Comparison of ENCODE assay signal across 11 cellular contexts in genomic region chr11:8707541-8708270, GRCh38. TPM values are rescaled to one million over a fixed set of nuclear protein-coding genes. Genes with fewer than 3 reads are reported as not detected.
DNase-seq lines count a peak whose midpoint lies in the region; ATAC-seq, FAIRE-seq and TF ChIP-seq lines count a peak whose summit lies in the region.
"Had no signal": no experiment of that assay in that cellular context is flagged by ENCODE, and none has a peak within 500 bp of the region (broad histone marks: within the 10 kb centered on the region; RNA-seq: fewer than 3 reads in every experiment).

No MANE protein-coding gene starts in this region.

- H3K4me3 ChIP-seq in esophagus muscularis mucosa (peak overlapping the region; percentile 17 to 35 (median 25)), aorta (ENCODE audit: low read length in 2 of 2) (no peak overlapping the region)

- peaks cover 11 to 66% (median 56%) of the 10 kb centered on the region in 4 donors for H3K36me3 ChIP-seq in esophagus muscularis mucosa
- H3K36me3 ChIP-seq in aorta (ENCODE audit: control insufficient read depth in 1 of 2, insufficient read depth in 2 of 2, low read length in 1 of 2) = no peaks in the 10 kb centered on the region

- ATAC-seq in aorta (ENCODE audit: low FRiP score) (peak; percentile 11), HG03565 (IDR thresholded peaks at IDR 0.05; ENCODE audit: unreplicated experiment) (no peak)
- ATAC-seq: left colon had no signal

- H3K4me1 ChIP-seq in esophagus muscularis mucosa (peaks cover 42 to 96% (median 84%) of the 10 kb centered on the region in 4 donors), aorta (ENCODE audit: control insufficient read depth in 1 of 2, insufficient read depth in 2 of 2, low read length in 2 of 2) (no peaks in the 10 kb centered on the region)

- no peaks in the 10 kb centered on the region for H3K9me3 ChIP-seq in esophagus muscularis mucosa
- H3K9me3 ChIP-seq in aorta (ENCODE audit: control insufficient read depth, low read length) = no peaks in the 10 kb centered on the region

- TF ChIP-seq POLR2A in esophagus muscularis mucosa (IDR thresholded peaks at IDR 0.05; ENCODE audit: low read depth) = no peak
- no peak for TF ChIP-seq POLR2A in H54 (IDR thresholded peaks at IDR 0.05; ENCODE audit: low read depth, low read length)

- no peak for FAIRE-seq in H54 (lab: Jason Lieb, UNC)

- no peaks in the 10 kb centered on the region for H3K9me3 Mint-ChIP-seq in osteocyte (ENCODE audit: unreplicated experiment)

- H3K27ac ChIP-seq in esophagus muscularis mucosa (replicated peaks in 1 of 4) (peak overlapping the region; percentile 90 to 97 (median 93)), aorta (ENCODE audit: low read depth in 1 of 2, low read length in 2 of 2) (peak overlapping the region; percentile 76 to 95)
- H3K27ac ChIP-seq: 22Rv1 had no signal

- peaks cover 22% of the 10 kb centered on the region for H3K4me1 Mint-ChIP-seq in osteocyte (ENCODE audit: unreplicated experiment)

- no peak for TF ChIP-seq EP300 in esophagus muscularis mucosa (IDR thresholded peaks at IDR 0.05)

- WGBS in esophagus muscularis mucosa = 41% methylated on average over 6 of the region's 10 CpGs
- 7 to 12% methylated on average over 10 of the region's 10 CpGs for WGBS in aorta, 2 donors

- no peaks in the 10 kb centered on the region for H3K27me3 Mint-ChIP-seq in osteocyte (ENCODE audit: unreplicated experiment)

- peak overlapping the region; percentile 84 for H3K27ac Mint-ChIP-seq in osteocyte (ENCODE audit: unreplicated experiment)

- DNase-seq in DMS 273 (lab: John Stamatoyannopoulos, UW; ENCODE audit: unreplicated experiment) = peak; percentile 40
- no peak for DNase-seq in DMS 273 treated with DMSO at 0.1 percent for 48 hours (lab: John Stamatoyannopoulos, UW)
- peak; percentile 96 for DNase-seq in esophagus muscularis mucosa (ENCODE audit: extremely low spot score)
- no peak for DNase-seq in osteocyte (ENCODE audit: extremely low spot score, unreplicated experiment)
- peak in 1 of 2 donors; percentile 73 for DNase-seq in aorta
- no peak for DNase-seq in NCI-H1048 (lab: John Stamatoyannopoulos, UW)
- DNase-seq in H54 (ENCODE audit: insufficient read length, low spot score) = no peak
- DNase-seq: retina had no signal

- no peak overlapping the region for H3K4me3 Mint-ChIP-seq in osteocyte (ENCODE audit: unreplicated experiment)

- TF ChIP-seq CTCF in esophagus muscularis mucosa (IDR thresholded peaks at IDR 0.05) (no peak), osteocyte (IDR thresholded peaks at IDR 0.05) (no peak)

- intact Hi-C loops in esophagus muscularis mucosa (cut with DNase I) (loop anchor here (5.0 kb wide), 2 partner anchors 65 to 100 kb away; no protein-coding TSS in a partner anchor), aorta (cut with DNase I) (loop anchor here in 1 of 2 donors (2.0 to 5.0 kb wide), 2 partner anchors 19 to 100 kb away; no protein-coding TSS in a partner anchor)

- H3K36me3 Mint-ChIP-seq in osteocyte (ENCODE audit: unreplicated experiment) = peaks cover 44% of the 10 kb centered on the region

- H3K27me3 ChIP-seq in esophagus muscularis mucosa (no peaks in the 10 kb centered on the region), aorta (ENCODE audit: control insufficient read depth in 1 of 2, insufficient read depth in 2 of 2, low read length in 1 of 2) (no peaks in the 10 kb centered on the region)

RNA-seq across cellular contexts. Expression of gene RPL27A, which starts 25.1 kb away (rescaled TPM):
- total RNA-seq in esophagus muscularis mucosa (1,000 to 10,000 TPM in 1 of 4 donors, 100 to 1,000 TPM in 3; 665 to 1,629 (median 791) TPM), osteocyte (750 and 815 TPM in 2 replicates), aorta (100 to 1,000 TPM; 623 to 776 TPM)
- polyA plus RNA-seq in aorta = 1,000 to 10,000 TPM; 2,339 to 4,548 TPM

RNA-seq across cellular contexts. Expression of gene TRIM66, which starts 25.2 kb away (rescaled TPM):
- total RNA-seq in esophagus muscularis mucosa = 1 to 10 TPM; 2.2 to 5.4 (median 3.1) TPM
- total RNA-seq in osteocyte = 10.0 and 10.2 TPM in 2 replicates
- 10 to 100 TPM in 1 of 2 donors, 1 to 10 TPM in 1; 9.4 to 18.7 TPM for total RNA-seq in aorta
- 1 to 10 TPM; 3.4 to 8.4 TPM for polyA plus RNA-seq in aorta

Comparison
In these comparisons a context has a peak if more than half of its experiments do, and no peak if none do; other contexts are left out.
1. DNase-seq: peak in DMS 273 (single experiment) and esophagus muscularis mucosa (single experiment); none in DMS 273 treated with DMSO at 0.1 percent for 48 hours (single experiment), osteocyte (single experiment), NCI-H1048 (single experiment) and H54 (single experiment).
2. H3K4me3 ChIP-seq: peak in esophagus muscularis mucosa (4 of 4); none in aorta (0 of 2).